ENCODE assay signal across 1 cellular context in the genomic region with DNA sequence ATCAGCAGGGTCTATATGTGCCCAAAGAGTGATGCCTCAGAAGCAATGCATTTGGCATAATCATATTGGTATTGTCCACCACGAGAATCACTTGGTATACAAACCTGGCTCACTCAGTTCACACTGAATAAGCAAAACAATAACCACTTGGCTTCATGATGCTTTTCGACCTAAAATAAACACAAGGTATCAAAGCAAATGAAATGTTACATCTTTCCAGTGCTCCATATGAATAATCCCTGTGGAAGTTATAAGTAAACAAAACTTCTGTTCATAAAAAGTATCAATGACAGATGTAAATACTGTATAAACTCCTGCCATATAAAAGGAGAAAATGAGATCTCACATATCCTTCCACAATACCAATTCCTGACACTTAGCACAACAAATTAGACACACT.
TF ChIP-seq lines count a peak whose summit lies in the region.

No MANE protein-coding gene starts in this region.

TF ChIP-seq in HCT116, 20 proteins besides CTCF, POLR2A, EP300 and RAD21:
- TF ChIP-seq SIN3A (IDR thresholded peaks at IDR 0.05; ENCODE audit: low read depth) (no peak), EZH2 (IDR thresholded peaks at IDR 0.05) (no peak), POLR2AphosphoS5 (IDR thresholded peaks at IDR 0.05; ENCODE audit: low read depth, low read length) (no peak), ZNF274 (IDR thresholded peaks at IDR 0.05; ENCODE audit: low read depth, low read length) (no peak), CEBPB (IDR thresholded peaks at IDR 0.05; ENCODE audit: low read depth) (no peak), SP1 (IDR thresholded peaks at IDR 0.05; ENCODE audit: low read depth) (no peak)
- TF ChIP-seq, protein P1, sequence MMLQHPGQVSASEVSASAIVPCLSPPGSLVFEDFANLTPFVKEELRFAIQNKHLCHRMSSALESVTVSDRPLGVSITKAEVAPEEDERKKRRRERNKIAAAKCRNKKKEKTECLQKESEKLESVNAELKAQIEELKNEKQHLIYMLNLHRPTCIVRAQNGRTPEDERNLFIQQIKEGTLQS (IDR thresholded peaks at IDR 0.05) = no peak
